Comparison of ENCODE assay signal across 8 cellular contexts in genomic region chr18:3248062-3248669, GRCh38. TPM values are rescaled to one million over a fixed set of nuclear protein-coding genes. Genes with fewer than 3 reads are reported as not detected.
DNase-seq lines count a peak whose midpoint lies in the region; ATAC-seq, FAIRE-seq and TF ChIP-seq lines count a peak whose summit lies in the region.

No MANE protein-coding gene starts in this region.

- no peak for TF ChIP-seq CTCF in A549 (IDR thresholded peaks at IDR 0.05)
- no peak for TF ChIP-seq CTCF in epithelial cell of esophagus (IDR thresholded peaks at IDR 0.05; ENCODE audit: insufficient read depth, low read depth, low read length, missing control alignments)
- no peak for TF ChIP-seq CTCF in nephron progenitor cell (IDR thresholded peaks at IDR 0.05)

- H3K36me3 Mint-ChIP-seq in nephron progenitor cell (ENCODE audit: low read depth), result peaks cover 12% of the 10 kb centered on the region

- H3K4me3 ChIP-seq in A549 (peak overlapping the region; percentile 82), epithelial cell of esophagus (ENCODE audit: low read length) (peak overlapping the region; percentile 86)

- peak overlapping the region; percentile 98 for H3K4me3 Mint-ChIP-seq in nephron progenitor cell

- no peaks in the 10 kb centered on the region for H3K9me3 ChIP-seq in A549

- H3K4me1 ChIP-seq in A549, result peaks cover 44% of the 10 kb centered on the region

- in situ Hi-C loops in SK-MEL-5 (cut with HindIII; ENCODE audit: low pct_unique_long_range_greater_than_20kb, low sequenced_read_pairs), result no loop called here

- POLR2A ChIA-PET in A549 (lab: Yijun Ruan, JAX), result interaction anchor here (1.2 to 1.9 kb wide), 3 partner anchors 13 to 355 kb away, joined by 3 to 7 read pairs (median 5); partner anchors contain the start of gene MYL12B

- CTCF ChIA-PET in A549 (lab: Yijun Ruan, JAX), result interaction anchor here (0.6 to 1.0 kb wide), 2 partner anchors 12 to 347 kb away, joined by 3 to 4 read pairs; no protein-coding TSS in a partner anchor

- TF ChIP-seq POLR2A in A549 (IDR thresholded peaks at IDR 0.05; ENCODE audit: low read length), result no peak

- H3K9me3 Mint-ChIP-seq in nephron progenitor cell, result peaks cover 7% of the 10 kb centered on the region

- H3K4me2 ChIP-seq in A549, result peak overlapping the region; percentile 91

- DNase-seq in A549 (ENCODE audit: low read depth in 1 of 2, low spot score in 1 of 2) (no peak), SK-MEL-5 (ENCODE audit: low read depth, low spot score) (peak; percentile 34), epithelial cell of esophagus (ENCODE audit: low read depth) (no peak), nephron progenitor cell (peak; percentile 61), NCI-H1417 (lab: John Stamatoyannopoulos, UW) (no peak), NCI-H446 treated with DMSO at 0.1 percent for 48 hours (lab: John Stamatoyannopoulos, UW) (no peak)

- H3K27ac Mint-ChIP-seq in nephron progenitor cell, result peak overlapping the region; percentile 90

- peaks cover 29% of the 10 kb centered on the region for H3K4me1 Mint-ChIP-seq in nephron progenitor cell

- no peak for FAIRE-seq in A549 (lab: Jason Lieb, UNC)

- TF ChIP-seq RAD21 in A549 (conservative IDR thresholded peaks at IDR 0.05 in 1 of 2, IDR thresholded peaks at IDR 0.05 in 1 of 2), result no peak

- no peak for TF ChIP-seq EP300 in A549 (IDR thresholded peaks at IDR 0.05)

- H3K27me3 Mint-ChIP-seq in nephron progenitor cell (ENCODE audit: low read depth, poor library complexity), result no peaks in the 10 kb centered on the region

- ATAC-seq in A549, result peak in 1 of 2 experiments; percentile 9; a peak in 2 of 6 replicates
- peak; percentile 3 for ATAC-seq in GM19455 (IDR thresholded peaks at IDR 0.05; ENCODE audit: unreplicated experiment)
- no peak for ATAC-seq in HG02870 (IDR thresholded peaks at IDR 0.05; ENCODE audit: unreplicated experiment)

- WGBS in A549 (ENCODE audit: missing lambda C conversion rate), result 1% methylated on average over 13 of the region's 22 CpGs

- H3K27ac ChIP-seq in A549, result peak overlapping the region; percentile 93 to 98

TF ChIP-seq in A549, 52 proteins besides CTCF, POLR2A, EP300 and RAD21:
- no peak for TF ChIP-seq MAX (IDR thresholded peaks at IDR 0.05)
- no peak for TF ChIP-seq RNF2 (IDR thresholded peaks at IDR 0.05; ENCODE audit: borderline replicate concordance, low read depth)
- TF ChIP-seq REST (IDR thresholded peaks at IDR 0.05), result 0 out of 2 replicates have a peak, but pooled peaks have one; percentile 0
- TF ChIP-seq PHF8 (IDR thresholded peaks at IDR 0.05; ENCODE audit: borderline replicate concordance, low read depth), result peak; percentile 18; the same call in 1 of the 2 replicates
- TF ChIP-seq BCL3 (IDR thresholded peaks at IDR 0.05), result no peak
- TF ChIP-seq POLR2AphosphoS2 (conservative IDR thresholded peaks at IDR 0.05; ENCODE audit: low read length), result no peak
- no peak for TF ChIP-seq CEBPB (IDR thresholded peaks at IDR 0.05)
- no peak for TF ChIP-seq NFE2L2 (conservative IDR thresholded peaks at IDR 0.05; ENCODE audit: low read length)
- TF ChIP-seq MAFK (IDR thresholded peaks at IDR 0.05; ENCODE audit: partially characterized antibody), result no peak

RNA-seq across cellular contexts. Expression of gene MYL12A, which starts 0.6 kb away (rescaled TPM):
- polyA plus RNA-seq in A549 (2011; rRNA removed) (446 and 510 TPM in 2 replicates), A549 (2017; fragmentation: RNase III; extraction: RNeasy Plus Mini Kit Qiagen cat#74134 plus additional on column Dnase treatment) (514 to 544 TPM (median 539 TPM) in 3 replicates)
- polyA plus RNA-seq in A549 (2012; cell fraction: cytosol; rRNA removed), result 183 and 195 TPM in 2 replicates
- 75.7 and 105 TPM in 2 replicates for polyA plus RNA-seq in A549 (2012; cell fraction: nucleus; rRNA removed)
- 165 and 202 TPM in 2 replicates for polyA minus RNA-seq in A549 (2011; rRNA and poly(A)+ RNA removed)
- 528 and 560 TPM in 2 replicates for total RNA-seq in SK-MEL-5 (2014; rRNA removed; shearing (Covaris generic))
- 168 and 198 TPM in 2 replicates for polyA plus RNA-seq in SK-MEL-5 (2015; cell fraction: cytosol; rRNA removed)
- polyA plus RNA-seq in SK-MEL-5 (2015; cell fraction: nucleus; rRNA removed), result 68.9 and 97.1 TPM in 2 replicates

RNA-seq across cellular contexts. Expression of gene MYL12B, which starts 13.8 kb away (rescaled TPM):
- polyA plus RNA-seq in A549 (2011; rRNA removed), result 484 and 498 TPM in 2 replicates
- 333 and 358 TPM in 2 replicates for polyA plus RNA-seq in A549 (2012; cell fraction: cytosol; rRNA removed)
- polyA plus RNA-seq in A549 (2012; cell fraction: nucleus; rRNA removed), result 118 and 127 TPM in 2 replicates
- 419 to 437 TPM (median 426 TPM) in 3 replicates for polyA plus RNA-seq in A549 (2017; fragmentation: RNase III; extraction: RNeasy Plus Mini Kit Qiagen cat#74134 plus additional on column Dnase treatment)
- 129 and 132 TPM in 2 replicates for polyA minus RNA-seq in A549 (2011; rRNA and poly(A)+ RNA removed)
- 315 and 343 TPM in 2 replicates for total RNA-seq in SK-MEL-5 (2014; rRNA removed; shearing (Covaris generic))
- polyA plus RNA-seq in SK-MEL-5 (2015; cell fraction: cytosol; rRNA removed), result 214 and 216 TPM in 2 replicates
- polyA plus RNA-seq in SK-MEL-5 (2015; cell fraction: nucleus; rRNA removed), result 46.7 and 49.1 TPM in 2 replicates

RNA-seq across cellular contexts. Expression of gene MYOM1, which starts 28.4 kb away (rescaled TPM):
- 0.30 and 0.36 TPM in 2 replicates for polyA plus RNA-seq in A549 (2011; rRNA removed)
- polyA plus RNA-seq in A549 (2012; cell fraction: cytosol; rRNA removed), result 0.08 and 0.16 TPM in 2 replicates
- polyA plus RNA-seq in A549 (2012; cell fraction: nucleus; rRNA removed), result 0.10 and 0.53 TPM in 2 replicates
- polyA plus RNA-seq in A549 (2017; fragmentation: RNase III; extraction: RNeasy Plus Mini Kit Qiagen cat#74134 plus additional on column Dnase treatment), result 0.18 to 0.34 TPM (median 0.33 TPM) in 3 replicates
- polyA minus RNA-seq in A549 (2011; rRNA and poly(A)+ RNA removed), result 0.25 and 0.29 TPM in 2 replicates
- 0.26 and 0.72 TPM in 2 replicates for total RNA-seq in SK-MEL-5 (2014; rRNA removed; shearing (Covaris generic))
- 0.44 and 0.51 TPM in 2 replicates for polyA plus RNA-seq in SK-MEL-5 (2015; cell fraction: cytosol; rRNA removed)
- polyA plus RNA-seq in SK-MEL-5 (2015; cell fraction: nucleus; rRNA removed), result 0.07 and 0.32 TPM in 2 replicates

Comparison
In these comparisons a context has a peak if more than half of its experiments do, and no peak if none do; other contexts are left out.
1. DNase-seq: peak in SK-MEL-5 (single experiment) and nephron progenitor cell (single experiment); none in A549 (0 of 2), epithelial cell of esophagus (single experiment), NCI-H1417 (0 of 3) and NCI-H446 treated with DMSO at 0.1 percent for 48 hours (single experiment).